ENCODE assay signal across 18 cellular contexts in the genomic region with DNA sequence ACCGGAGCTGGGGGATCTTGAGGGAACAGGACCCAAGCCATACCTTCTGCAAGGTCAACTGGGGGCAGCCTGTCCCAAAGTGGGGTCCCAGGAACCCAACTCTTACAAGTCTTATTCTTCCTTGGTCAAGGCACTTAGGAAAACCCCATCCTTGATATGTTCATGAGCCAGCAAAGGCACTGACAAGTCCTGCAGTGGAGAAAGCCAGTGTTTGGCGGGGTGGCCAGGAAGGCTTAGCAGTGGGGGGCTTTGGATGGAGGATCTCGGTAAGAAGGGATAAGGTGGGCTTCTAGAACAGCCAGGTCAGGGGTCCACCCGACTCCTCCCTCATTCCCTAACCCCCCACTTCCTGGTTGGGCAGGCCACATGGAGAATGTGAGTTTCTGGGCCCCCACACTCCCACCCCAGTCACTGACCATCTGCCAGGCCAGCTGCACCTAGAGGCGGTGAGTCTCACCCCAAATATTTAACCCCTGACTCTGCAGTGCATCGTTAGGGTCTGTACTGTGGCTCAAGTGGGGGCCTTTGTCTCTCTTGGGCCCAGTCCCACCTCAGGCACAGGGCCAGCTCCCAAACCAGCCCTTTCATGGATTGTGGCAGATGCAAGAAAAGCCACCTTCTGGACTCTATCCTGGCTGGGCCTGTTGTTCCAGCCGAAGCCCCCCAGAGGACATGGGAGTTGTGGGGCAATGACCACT. TPM values are rescaled to one million over a fixed set of nuclear protein-coding genes. Genes with fewer than 3 reads are reported as not detected.
A peak's percentile ranks its signal among the peaks of the same experiment; 100 is the strongest.
DNase-seq lines count a peak whose midpoint lies in the region; ATAC-seq and TF ChIP-seq lines count a peak whose summit lies in the region.
"Had no signal": no experiment of that assay in that cellular context is flagged by ENCODE, and none has a peak within 500 bp of the region (broad histone marks: within the 10 kb centered on the region; RNA-seq: fewer than 3 reads in every experiment).

No MANE protein-coding gene starts in this region.

- CTCF ChIA-PET in mammary epithelial cell (lab: Charles Lee; ENCODE audit: low non-redundant PET): no interaction called here

- no peaks in the 10 kb centered on the region for H3K27me3 ChIP-seq in breast epithelium
- H3K27me3 ChIP-seq in mammary epithelial cell (ENCODE audit: insufficient read depth, low read length): no peaks in the 10 kb centered on the region
- no peaks in the 10 kb centered on the region for H3K27me3 ChIP-seq in RWPE2 (ENCODE audit: insufficient read depth, poor library complexity, severe bottlenecking)
- H3K27me3 ChIP-seq: MG63, SJSA1 had no signal

- H3K36me3 Mint-ChIP-seq in stimulated activated memory B cell treated with anti-CD40 and anti-IgM and Interleukin-4, amounts not matched to agents 10 μg/mL and 1 μg/mL and 100 μg/mL, for 72 hours: no peaks in the 10 kb centered on the region
- H3K36me3 Mint-ChIP-seq in activated T-helper 2 cell treated with anti-CD3 and anti-CD28 coated beads, Interferon-gamma antibody, Interleukin-2, Interleukin-4, amounts not matched to agents 10 μg/mL and 5 μg/mL and 100 μg/mL, durations not matched to agents 14 hours and 24 hours and 36 hours (ENCODE audit: low read depth): no peaks in the 10 kb centered on the region
- H3K36me3 Mint-ChIP-seq: CD4-positive, CD25-positive, alpha-beta regulatory T cell had no signal

- H3K36me3 ChIP-seq in breast epithelium (no peaks in the 10 kb centered on the region), mammary epithelial cell (ENCODE audit: insufficient read depth, low read length) (peaks cover 10% of the 10 kb centered on the region), RWPE2 (ENCODE audit: low read depth) (peaks cover 45% of the 10 kb centered on the region)
- H3K36me3 ChIP-seq: MG63, SJSA1 had no signal

- no peak overlapping the region for H3K27ac Mint-ChIP-seq in stimulated activated memory B cell treated with anti-CD40 and anti-IgM and Interleukin-4, amounts not matched to agents 10 μg/mL and 1 μg/mL and 100 μg/mL, for 72 hours
- no peak overlapping the region for H3K27ac Mint-ChIP-seq in activated T-helper 2 cell treated with anti-CD3 and anti-CD28 coated beads, Interferon-gamma antibody, Interleukin-2, Interleukin-4, amounts not matched to agents 10 μg/mL and 5 μg/mL and 100 μg/mL, durations not matched to agents 14 hours and 24 hours and 36 hours
- H3K27ac Mint-ChIP-seq: CD4-positive, CD25-positive, alpha-beta regulatory T cell had no signal

- 98% methylated on average over 5 of the region's 7 CpGs for WGBS in mammary epithelial cell (ENCODE audit: low coverage, missing lambda C conversion rate)

- H3K4me3 Mint-ChIP-seq in stimulated activated memory B cell treated with anti-CD40 and anti-IgM and Interleukin-4, amounts not matched to agents 10 μg/mL and 1 μg/mL and 100 μg/mL, for 72 hours: no peak overlapping the region
- no peak overlapping the region for H3K4me3 Mint-ChIP-seq in activated T-helper 2 cell treated with anti-CD3 and anti-CD28 coated beads, Interferon-gamma antibody, Interleukin-2, Interleukin-4, amounts not matched to agents 10 μg/mL and 5 μg/mL and 100 μg/mL, durations not matched to agents 14 hours and 24 hours and 36 hours (ENCODE audit: low read depth)
- H3K4me3 Mint-ChIP-seq: CD4-positive, CD25-positive, alpha-beta regulatory T cell had no signal

- no peaks in the 10 kb centered on the region for H3K9me3 ChIP-seq in breast epithelium
- H3K9me3 ChIP-seq in mammary epithelial cell (replicated peaks; ENCODE audit: insufficient read depth, low read length): no peaks in the 10 kb centered on the region
- H3K9me3 ChIP-seq in RWPE2 (ENCODE audit: severe bottlenecking): no peaks in the 10 kb centered on the region
- H3K9me3 ChIP-seq: MG63, SJSA1 had no signal

- no peak overlapping the region for H3K4me2 ChIP-seq in mammary epithelial cell (ENCODE audit: insufficient read depth, low read depth, low read length)

- in situ Hi-C loops in mammary epithelial cell (cut with MboI; ENCODE audit: low sequenced_read_pairs in 2 of 2): no loop called here

- no peak for DNase-seq in breast epithelium (ENCODE audit: low spot score in 2 of 2)
- DNase-seq in mammary epithelial cell: no peak
- DNase-seq in RWPE2 (ENCODE audit: low spot score): no peak
- peak; percentile 92 for DNase-seq in myocyte (ENCODE audit: low read depth)
- no peak for DNase-seq in activated T-helper 2 cell treated with anti-CD3 and anti-CD28 coated beads, Interferon-gamma antibody, Interleukin-2, Interleukin-4, amounts not matched to agents 10 μg/mL and 5 μg/mL and 100 μg/mL, durations not matched to agents 14 hours and 24 hours and 36 hours (ENCODE audit: low spot score)
- DNase-seq in HCEC 1CT: no peak
- DNase-seq: CD4-positive, CD25-positive, alpha-beta regulatory T cell; DMS79; KG1; NCI-H1105 treated with DMSO at 0.1 percent for 48 hours; NCI-H187 treated with DMSO at 0.1 percent for 48 hours; NCI-H510A treated with DMSO at 0.1 percent for 48 hours had no signal

- H3K9ac ChIP-seq in mammary epithelial cell (ENCODE audit: insufficient read depth, low read length): no peak overlapping the region

- ATAC-seq in RWPE2 (ENCODE audit: low read depth) (no peak), HG03045 (IDR thresholded peaks at IDR 0.05; ENCODE audit: unreplicated experiment) (no peak)
- no peak for ATAC-seq in stimulated activated memory B cell treated with anti-CD40 and anti-IgM and Interleukin-4, amounts not matched to agents 10 μg/mL and 1 μg/mL and 100 μg/mL, for 72 hours

- no peak overlapping the region for H2AFZ ChIP-seq in mammary epithelial cell (ENCODE audit: low read depth, low read length)

- intact Hi-C loops in breast epithelium (cut with DNase I; ENCODE audit: low total_unique reads) (no loop called here), mammary epithelial cell (cut with micrococcal nuclease) (no loop called here)
- intact Hi-C loops in activated T-helper 2 cell treated with anti-CD3 and anti-CD28 coated beads, Interferon-gamma antibody, Interleukin-2, Interleukin-4, amounts not matched to agents 10 μg/mL and 5 μg/mL and 100 μg/mL, durations not matched to agents 14 hours and 24 hours and 36 hours (cut with micrococcal nuclease): no loop called here

- H3K27me3 Mint-ChIP-seq in stimulated activated memory B cell treated with anti-CD40 and anti-IgM and Interleukin-4, amounts not matched to agents 10 μg/mL and 1 μg/mL and 100 μg/mL, for 72 hours: peaks cover 30% of the 10 kb centered on the region
- H3K27me3 Mint-ChIP-seq in activated T-helper 2 cell treated with anti-CD3 and anti-CD28 coated beads, Interferon-gamma antibody, Interleukin-2, Interleukin-4, amounts not matched to agents 10 μg/mL and 5 μg/mL and 100 μg/mL, durations not matched to agents 14 hours and 24 hours and 36 hours (ENCODE audit: low read depth): no peaks in the 10 kb centered on the region
- H3K27me3 Mint-ChIP-seq: CD4-positive, CD25-positive, alpha-beta regulatory T cell had no signal

- TF ChIP-seq CTCF in breast epithelium (IDR thresholded peaks at IDR 0.05) (no peak), mammary epithelial cell (conservative IDR thresholded peaks at IDR 0.05 in 1 of 2, IDR thresholded peaks at IDR 0.05 in 1 of 2; ENCODE audit: extremely low read depth in 1 of 2, insufficient read depth in 1 of 2, low read depth in 1 of 2, low read length in 2 of 2) (no peak), RWPE2 (IDR thresholded peaks at IDR 0.05; ENCODE audit: poor library complexity, severe bottlenecking) (no peak)

- H3K4me1 Mint-ChIP-seq in stimulated activated memory B cell treated with anti-CD40 and anti-IgM and Interleukin-4, amounts not matched to agents 10 μg/mL and 1 μg/mL and 100 μg/mL, for 72 hours: no peaks in the 10 kb centered on the region
- H3K4me1 Mint-ChIP-seq in activated T-helper 2 cell treated with anti-CD3 and anti-CD28 coated beads, Interferon-gamma antibody, Interleukin-2, Interleukin-4, amounts not matched to agents 10 μg/mL and 5 μg/mL and 100 μg/mL, durations not matched to agents 14 hours and 24 hours and 36 hours (ENCODE audit: low read depth): no peaks in the 10 kb centered on the region
- H3K4me1 Mint-ChIP-seq: CD4-positive, CD25-positive, alpha-beta regulatory T cell had no signal

- dilution Hi-C loops in mammary epithelial cell (cut with HindIII; ENCODE audit: low sequenced_read_pairs): no loop called here

- TF ChIP-seq POLR2A in breast epithelium (IDR thresholded peaks at IDR 0.05): no peak

- H3K79me2 ChIP-seq in mammary epithelial cell (ENCODE audit: insufficient read depth, low read length): peaks cover 36% of the 10 kb centered on the region

- no peak overlapping the region for H3K4me3 ChIP-seq in breast epithelium
- no peak overlapping the region for H3K4me3 ChIP-seq in mammary epithelial cell (replicated peaks in 1 of 3; ENCODE audit: insufficient read depth in 1 of 3, low read depth in 2 of 3, low read length in 3 of 3)
- H3K4me3 ChIP-seq in RWPE2 (ENCODE audit: severe bottlenecking): no peak overlapping the region
- H3K4me3 ChIP-seq: MG63, SJSA1 had no signal

- H3K27ac ChIP-seq in breast epithelium: peak overlapping the region; percentile 60 to 61
- H3K27ac ChIP-seq in mammary epithelial cell (ENCODE audit: insufficient read depth, low read depth, low read length): no peak overlapping the region
- H3K27ac ChIP-seq in RWPE2 (ENCODE audit: poor library complexity, severe bottlenecking): peak overlapping the region; percentile 89
- H3K27ac ChIP-seq: 22Rv1, HL-60, SJSA1 had no signal

- H4K20me1 ChIP-seq in mammary epithelial cell (ENCODE audit: insufficient read depth, low read length): no peaks in the 10 kb centered on the region

- H3K9me3 Mint-ChIP-seq in stimulated activated memory B cell treated with anti-CD40 and anti-IgM and Interleukin-4, amounts not matched to agents 10 μg/mL and 1 μg/mL and 100 μg/mL, for 72 hours: no peaks in the 10 kb centered on the region
- H3K9me3 Mint-ChIP-seq in activated T-helper 2 cell treated with anti-CD3 and anti-CD28 coated beads, Interferon-gamma antibody, Interleukin-2, Interleukin-4, amounts not matched to agents 10 μg/mL and 5 μg/mL and 100 μg/mL, durations not matched to agents 14 hours and 24 hours and 36 hours: no peaks in the 10 kb centered on the region
- H3K9me3 Mint-ChIP-seq: CD4-positive, CD25-positive, alpha-beta regulatory T cell had no signal

- no TSS peak for BruUV-seq in mammary epithelial cell (replicated peaks; lab: Mats Ljungman, UMichigan)

- peaks cover 0 to 4% of the 10 kb centered on the region in 2 donors for H3K4me1 ChIP-seq in breast epithelium
- peaks cover 21% of the 10 kb centered on the region for H3K4me1 ChIP-seq in mammary epithelial cell (ENCODE audit: insufficient read depth, low read length)
- peaks cover 29% of the 10 kb centered on the region for H3K4me1 ChIP-seq in RWPE2 (ENCODE audit: insufficient read depth, poor library complexity, severe bottlenecking)
- H3K4me1 ChIP-seq: SJSA1 had no signal

RNA-seq across cellular contexts. Expression of a gene that starts 22.3 kb away (rescaled TPM):
- 100 to 1,000 TPM in 1 of 3 donors, 10 to 100 TPM in 2; 53.1 to 169 (median 97.5) TPM for total RNA-seq in breast epithelium
- total RNA-seq in mammary epithelial cell: 10 to 100 TPM; 58.1 to 73.2 TPM
- polyA plus RNA-seq in mammary epithelial cell: 43.0 TPM
- 138 TPM for polyA minus RNA-seq in mammary epithelial cell
- total RNA-seq in myocyte: 5.9 and 25.4 TPM in 2 replicates
- polyA plus RNA-seq in myocyte (2012): 4.0 TPM
- not detected in 2 replicates for total RNA-seq in activated T-helper 2 cell treated with anti-CD3 and anti-CD28 coated beads, Interferon-gamma antibody, Interleukin-2, Interleukin-4, amounts not matched to agents 10 μg/mL and 5 μg/mL and 100 μg/mL, durations not matched to agents 14 hours and 24 hours and 36 hours
- total RNA-seq: CD4-positive, CD25-positive, alpha-beta regulatory T cell had no signal

RNA-seq across cellular contexts. Expression of a gene that starts 43.5 kb away (rescaled TPM):
- total RNA-seq in breast epithelium (1 to 10 TPM in 1 of 3 donors, under 1 TPM in 2; 0.33 to 1.3 (median 0.59) TPM), mammary epithelial cell (under 1 TPM in 1 of 2 donors, not detected in 1; under 0.01 TPM), myocyte (0.16 and 0.68 TPM in 2 replicates)
- 0.03 TPM for polyA plus RNA-seq in mammary epithelial cell
- polyA minus RNA-seq in mammary epithelial cell: not detected
- polyA plus RNA-seq in myocyte (2012): 0.10 TPM
- total RNA-seq in activated T-helper 2 cell treated with anti-CD3 and anti-CD28 coated beads, Interferon-gamma antibody, Interleukin-2, Interleukin-4, amounts not matched to agents 10 μg/mL and 5 μg/mL and 100 μg/mL, durations not matched to agents 14 hours and 24 hours and 36 hours: not detected in 2 replicates
- total RNA-seq: SJSA1 had no signal
- polyA plus RNA-seq: CD4-positive, CD25-positive, alpha-beta regulatory T cell had no signal
